ENCODE assay signal across 18 cellular contexts in genomic region chr5:28850320-28850921, GRCh38.
DNase-seq lines count a peak whose midpoint lies in the region; ATAC-seq, FAIRE-seq and TF ChIP-seq lines count a peak whose summit lies in the region.
"Had no signal": no experiment of that assay in that cellular context is flagged by ENCODE, and none has a peak within 500 bp of the region (broad histone marks: within the 10 kb centered on the region; RNA-seq: fewer than 3 reads in every experiment).

No MANE protein-coding gene starts in this region.

- no peaks in the 10 kb centered on the region for H3K36me3 Mint-ChIP-seq in MCF 10A (ENCODE audit: insufficient read depth, unreplicated experiment)
- H3K36me3 Mint-ChIP-seq: CD4-positive, alpha-beta memory T cell had no signal

- CTCF ChIA-PET in mammary epithelial cell (lab: Charles Lee; ENCODE audit: low non-redundant PET) (no interaction called here), MCF 10A (lab: Yijun Ruan, JAX) (interaction anchor here (0.5 to 0.9 kb wide), 4 partner anchors 15 to 1834 kb away, joined by 3 to 4 read pairs (median 4); no protein-coding TSS in a partner anchor)

- 79% methylated on average over 9 of the region's 13 CpGs for WGBS in mammary epithelial cell (ENCODE audit: low coverage, missing lambda C conversion rate)

- TF ChIP-seq CTCF in mammary epithelial cell (conservative IDR thresholded peaks at IDR 0.05 in 1 of 2, IDR thresholded peaks at IDR 0.05 in 1 of 2; ENCODE audit: extremely low read depth in 1 of 2, insufficient read depth in 1 of 2, low read depth in 1 of 2, low read length in 2 of 2), result no peak
- no peak for TF ChIP-seq CTCF in MCF 10A (IDR thresholded peaks at IDR 0.05; ENCODE audit: unreplicated experiment)

- DNase-seq in mammary epithelial cell, result peak; percentile 9
- no peak for DNase-seq in MCF 10A (ENCODE audit: unreplicated experiment)
- DNase-seq in SK-MEL-5 (ENCODE audit: low read depth, low spot score), result peak; percentile 49
- peak; percentile 0 for DNase-seq in iris pigment epithelial cell (ENCODE audit: low read depth)
- no peak for DNase-seq in inferior parietal cortex (ENCODE audit: extremely low spot score)
- no peak for DNase-seq in GM12891 (ENCODE audit: insufficient read length, low spot score)
- DNase-seq: Calu3; CD4-positive, alpha-beta memory T cell; MG63; NCI-H1105 treated with DMSO at 0.1 percent for 48 hours; NCI-H1694 treated with DMSO at 0.1 percent for 48 hours; NCI-H446; PC-3 had no signal

- intact Hi-C loops in mammary epithelial cell (cut with micrococcal nuclease), result no loop called here
- intact Hi-C loops in MCF 10A (cut with micrococcal nuclease), result no loop called here

- H3K36me3 ChIP-seq in mammary epithelial cell (ENCODE audit: insufficient read depth, low read length), result no peaks in the 10 kb centered on the region
- H3K36me3 ChIP-seq: MG63 had no signal

- no peak for FAIRE-seq in GM12891 (lab: Jason Lieb, UNC)

- no peak overlapping the region for H3K9ac ChIP-seq in mammary epithelial cell (ENCODE audit: insufficient read depth, low read length)

- H3K27me3 Mint-ChIP-seq in MCF 10A (ENCODE audit: insufficient read depth, unreplicated experiment), result no peaks in the 10 kb centered on the region
- H3K27me3 Mint-ChIP-seq: CD4-positive, alpha-beta memory T cell had no signal

- no peak overlapping the region for H3K4me2 ChIP-seq in mammary epithelial cell (ENCODE audit: insufficient read depth, low read depth, low read length)

- POLR2A ChIA-PET in MCF 10A (lab: Yijun Ruan, JAX), result interaction anchor here (0.6 kb wide), 1 partner anchor 18 kb away, joined by 4 read pairs; no protein-coding TSS in a partner anchor

- peaks cover 10% of the 10 kb centered on the region for H3K9me3 Mint-ChIP-seq in MCF 10A (ENCODE audit: unreplicated experiment)

- H3K4me1 Mint-ChIP-seq in MCF 10A (ENCODE audit: insufficient read depth, unreplicated experiment), result no peaks in the 10 kb centered on the region
- H3K4me1 Mint-ChIP-seq: CD4-positive, alpha-beta memory T cell had no signal

- dilution Hi-C loops in mammary epithelial cell (cut with HindIII; ENCODE audit: low sequenced_read_pairs), result no loop called here

- no peak overlapping the region for H3K4me3 Mint-ChIP-seq in MCF 10A (ENCODE audit: unreplicated experiment)
- H3K4me3 Mint-ChIP-seq: CD4-positive, alpha-beta memory T cell had no signal

- no peak overlapping the region for H3K27ac ChIP-seq in mammary epithelial cell (ENCODE audit: insufficient read depth, low read depth, low read length)
- H3K27ac ChIP-seq: HL-60 had no signal

- no peaks in the 10 kb centered on the region for H3K4me1 ChIP-seq in mammary epithelial cell (ENCODE audit: insufficient read depth, low read length)

- no peaks in the 10 kb centered on the region for H4K20me1 ChIP-seq in mammary epithelial cell (ENCODE audit: insufficient read depth, low read length)

- no peak for ATAC-seq in activated CD4-positive, CD25-positive, alpha-beta regulatory T cell treated with anti-CD3 and anti-CD28 coated beads, Interleukin-2, amount 50 U/mL, for 24 hours
- ATAC-seq in GM21529 (IDR thresholded peaks at IDR 0.05; ENCODE audit: unreplicated experiment), result no peak
- ATAC-seq: PC-3, Right ventricle myocardium inferior, SK-N-SH treated with all-trans-retinoic acid at 6 μM for 48 hours had no signal

- H3K27ac Mint-ChIP-seq in MCF 10A (ENCODE audit: low read depth, unreplicated experiment), result no peak overlapping the region
- H3K27ac Mint-ChIP-seq: CD4-positive, alpha-beta memory T cell had no signal

- BruUV-seq in mammary epithelial cell (replicated peaks; lab: Mats Ljungman, UMichigan) (no TSS peak), MCF 10A (replicated peaks; lab: Mats Ljungman, UMichigan) (no TSS peak)

- no peak overlapping the region for H3K4me3 ChIP-seq in mammary epithelial cell (replicated peaks in 1 of 3; ENCODE audit: insufficient read depth in 1 of 3, low read depth in 2 of 3, low read length in 3 of 3)
- H3K4me3 ChIP-seq: MG63 had no signal

- no peaks in the 10 kb centered on the region for H3K79me2 ChIP-seq in mammary epithelial cell (ENCODE audit: insufficient read depth, low read length)

- no peaks in the 10 kb centered on the region for H3K27me3 ChIP-seq in mammary epithelial cell (ENCODE audit: insufficient read depth, low read length)
- H3K27me3 ChIP-seq: MG63 had no signal

- in situ Hi-C loops in mammary epithelial cell (cut with MboI; ENCODE audit: low sequenced_read_pairs in 2 of 2) (no loop called here), SK-MEL-5 (cut with HindIII; ENCODE audit: low pct_unique_long_range_greater_than_20kb, low sequenced_read_pairs) (no loop called here)

- TF ChIP-seq POLR2A in GM12891 (IDR thresholded peaks at IDR 0.05; ENCODE audit: low read depth, low read length), result no peak

- no peak overlapping the region for H2AFZ ChIP-seq in mammary epithelial cell (ENCODE audit: low read depth, low read length)

- peaks cover 2% of the 10 kb centered on the region for H3K9me3 ChIP-seq in mammary epithelial cell (replicated peaks; ENCODE audit: insufficient read depth, low read length)
- H3K9me3 ChIP-seq: MG63 had no signal

TF ChIP-seq in GM12891, 5 proteins besides CTCF, POLR2A, EP300 and RAD21:
- TF ChIP-seq PAX5 (IDR thresholded peaks at IDR 0.05; ENCODE audit: insufficient read depth, low read length, severe bottlenecking) (no peak), TAF1 (IDR thresholded peaks at IDR 0.05; ENCODE audit: low read depth, low read length) (no peak), SPI1 (IDR thresholded peaks at IDR 0.05; ENCODE audit: low read depth, low read length) (no peak), POU2F2 (IDR thresholded peaks at IDR 0.05; ENCODE audit: low read depth, low read length) (no peak), POLR2AphosphoS5 (IDR thresholded peaks at IDR 0.05; ENCODE audit: low read depth, low read length) (no peak)
TF ChIP-seq in GM12891: peak in this region for 0.

Comparison
In these comparisons a context has a peak if more than half of its experiments do, and no peak if none do; other contexts are left out.
1. DNase-seq: peak in mammary epithelial cell (single experiment), SK-MEL-5 (single experiment) and iris pigment epithelial cell (single experiment); none in MCF 10A (single experiment), inferior parietal cortex (single experiment) and GM12891 (single experiment).